8 cellular contexts compared by ENCODE assay signal in the genomic region with DNA sequence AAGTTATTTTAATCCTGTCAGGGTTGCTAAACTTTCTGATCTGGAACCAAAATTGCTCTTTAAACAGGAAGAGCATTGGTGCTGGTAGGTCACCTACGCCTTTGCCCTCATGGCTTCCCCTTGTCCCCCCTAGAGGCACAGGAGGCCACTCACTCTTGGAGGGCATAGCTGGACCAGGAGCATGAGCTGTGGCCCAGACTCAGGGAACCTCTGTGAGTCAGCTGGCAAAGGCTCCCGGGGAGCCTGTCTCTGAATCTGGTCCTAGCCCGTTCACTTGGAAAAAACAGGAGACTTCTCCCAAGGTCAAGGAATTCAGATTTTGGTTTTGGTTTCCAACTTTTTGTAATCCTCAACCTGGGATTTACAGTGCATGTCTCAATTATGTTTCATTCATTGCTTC. TPM values are rescaled to one million over a fixed set of nuclear protein-coding genes. Genes with fewer than 3 reads are reported as not detected.
"Had no signal": no experiment of that assay in that cellular context is flagged by ENCODE, and none has a peak within 500 bp of the region (broad histone marks: within the 10 kb centered on the region; RNA-seq: fewer than 3 reads in every experiment).

No MANE protein-coding gene starts in this region.

RNA-seq across cellular contexts. Expression of gene OR2A1, which starts 9.6 kb away (rescaled TPM):
- total RNA-seq: activated B cell treated with CpG ODN at 0.5 μM for 24 hours; activated CD8-positive, alpha-beta T cell treated with anti-CD3 and anti-CD28 coated beads for 36 hours; activated T-cell treated with anti-CD3 and anti-CD28 coated beads, Interleukin-2, amount 50 U/mL, for 4 hours; body of pancreas; chondrocyte; dermis blood vessel endothelial cell; frontal cortex; T-cell had no signal

RNA-seq across cellular contexts. Expression of gene CTAGE8, which starts 52.7 kb away (rescaled TPM):
- total RNA-seq: dermis blood vessel endothelial cell had no signal

RNA-seq across cellular contexts. Expression of gene OR2A7, which starts 57.2 kb away (rescaled TPM):
- total RNA-seq: dermis blood vessel endothelial cell, frontal cortex had no signal
